8 cellular contexts compared by ENCODE assay signal in genomic region chr3:186929676-186930075, GRCh38. TPM values are rescaled to one million over a fixed set of nuclear protein-coding genes. Genes with fewer than 3 reads are reported as not detected.
DNase-seq lines count a peak whose midpoint lies in the region; ATAC-seq and TF ChIP-seq lines count a peak whose summit lies in the region.

No MANE protein-coding gene starts in this region.

- H3K4me3 Mint-ChIP-seq in GM23338 (peak overlapping the region; percentile 88), T-helper 17 cell (peak overlapping the region; percentile 97)

- H4K20me1 ChIP-seq in GM23338 (replicated peaks; ENCODE audit: insufficient read depth): peaks cover 7% of the 10 kb centered on the region

- peak overlapping the region; percentile 90 for H3K4me2 ChIP-seq in GM23338

- peaks cover 14% of the 10 kb centered on the region; the same call in 1 of the 2 replicates for H3K27me3 ChIP-seq in GM23338 (ENCODE audit: insufficient read depth)

- H3K4me1 ChIP-seq in GM23338 (ENCODE audit: insufficient read depth): peaks cover 28% of the 10 kb centered on the region

- TF ChIP-seq CTCF in GM23338 (conservative IDR thresholded peaks at IDR 0.05; ENCODE audit: low read depth in 2 of 2) (no peak), fibroblast of pulmonary artery (IDR thresholded peaks at IDR 0.05; ENCODE audit: low read length, missing control alignments) (no peak)

- ATAC-seq in GM23338: no peak
- ATAC-seq in T-helper 17 cell: no peak
- ATAC-seq in GM21447 (IDR thresholded peaks at IDR 0.05; ENCODE audit: unreplicated experiment): no peak

- no peak overlapping the region for H3K27ac Mint-ChIP-seq in GM23338
- H3K27ac Mint-ChIP-seq in T-helper 17 cell: peak overlapping the region; percentile 93

- no peak overlapping the region for H3K27ac ChIP-seq in GM23338 (ENCODE audit: low read depth)

- H3K27me3 Mint-ChIP-seq in GM23338 (ENCODE audit: insufficient read depth, low read depth, poor library complexity) (peaks cover 17% of the 10 kb centered on the region), T-helper 17 cell (no peaks in the 10 kb centered on the region)

- DNase-seq in GM23338 (ENCODE audit: low spot score) (peak; percentile 17), T-helper 17 cell (no peak), fibroblast of pulmonary artery (ENCODE audit: low read depth) (no peak), retina (peak; percentile 34), COLO668 (lab: John Stamatoyannopoulos, UW; ENCODE audit: unreplicated experiment) (no peak), NCI-H1092 (lab: John Stamatoyannopoulos, UW) (no peak), mesenteric fat pad (ENCODE audit: low spot score) (no peak)

- peaks cover 23% of the 10 kb centered on the region for H3K4me1 Mint-ChIP-seq in GM23338
- H3K4me1 Mint-ChIP-seq in T-helper 17 cell: peaks cover 25% of the 10 kb centered on the region

- H3K9me3 ChIP-seq in T-helper 17 cell (ENCODE audit: control insufficient read depth, low read length, poor library complexity, severe bottlenecking): no peaks in the 10 kb centered on the region

- H2AFZ ChIP-seq in GM23338: peak overlapping the region; percentile 87

- peaks cover 4% of the 10 kb centered on the region; the same call in 1 of the 2 replicates for H3F3A ChIP-seq in GM23338 (replicated peaks; ENCODE audit: low read depth)

- peak overlapping the region; percentile 98 for H3K4me3 ChIP-seq in GM23338
- peak overlapping the region; percentile 85 for H3K4me3 ChIP-seq in fibroblast of pulmonary artery (replicated peaks; ENCODE audit: low read depth, low read length)

- peaks cover under 1% of the 10 kb centered on the region for H3K36me3 ChIP-seq in GM23338 (ENCODE audit: insufficient read depth)

- H3K36me3 Mint-ChIP-seq in GM23338 (ENCODE audit: low read depth): peaks cover 20% of the 10 kb centered on the region
- H3K36me3 Mint-ChIP-seq in T-helper 17 cell (ENCODE audit: low read depth): no peaks in the 10 kb centered on the region

- H3K9me2 ChIP-seq in GM23338 (ENCODE audit: insufficient read depth): no peaks in the 10 kb centered on the region; the same call in 1 of the 2 replicates

- peaks cover 33% of the 10 kb centered on the region for H3K79me2 ChIP-seq in GM23338 (replicated peaks; ENCODE audit: insufficient read depth)

- H3K9me3 Mint-ChIP-seq in GM23338: no peaks in the 10 kb centered on the region

TF ChIP-seq in GM23338, 12 proteins besides CTCF, POLR2A, EP300 and RAD21 (continues in another document):
- TF ChIP-seq JUNB (IDR thresholded peaks at IDR 0.05; ENCODE audit: unreplicated experiment): no peak
- TF ChIP-seq CREB1 (CRISPR knock-in tag; IDR thresholded peaks at IDR 0.05; ENCODE audit: low read depth): no peak
- no peak for TF ChIP-seq EZH2phosphoT487 (IDR thresholded peaks at IDR 0.05; ENCODE audit: unreplicated experiment)
- no peak for TF ChIP-seq ZNF114 (CRISPR knock-in tag; IDR thresholded peaks at IDR 0.05)
- no peak for TF ChIP-seq ZNF331 (CRISPR knock-in tag; IDR thresholded peaks at IDR 0.05; ENCODE audit: low read depth)
- TF ChIP-seq NANOG (IDR thresholded peaks at IDR 0.05; ENCODE audit: borderline replicate concordance): no peak
- TF ChIP-seq REST (IDR thresholded peaks at IDR 0.05; ENCODE audit: unreplicated experiment): no peak
- no peak for TF ChIP-seq STAT1 (IDR thresholded peaks at IDR 0.05; ENCODE audit: unreplicated experiment)
- no peak for TF ChIP-seq ETS1 (IDR thresholded peaks at IDR 0.05)
- no peak for TF ChIP-seq EZH2 (IDR thresholded peaks at IDR 0.05; ENCODE audit: low read depth, unreplicated experiment)
- no peak for TF ChIP-seq POLR2AphosphoS5 (IDR thresholded peaks at IDR 0.05; ENCODE audit: low read depth)

RNA-seq across cellular contexts. Expression of gene ST6GAL1, which starts 0.7 kb away (rescaled TPM):
- 51.6 and 65.1 TPM in 2 replicates for total RNA-seq in GM23338 (2014; rRNA removed; shearing (Covaris generic))
- 13.5 and 17.6 TPM in 2 replicates for polyA plus RNA-seq in GM23338 (2016; fragmentation: Nextera tagmentation; extraction: Ambion mirVana)
- total RNA-seq in T-helper 17 cell (100 to 1,000 TPM; 109 to 134 TPM), mesenteric fat pad (35.6 TPM)

Comparison
In these comparisons a context has a peak if more than half of its experiments do, and no peak if none do; other contexts are left out.
1. DNase-seq: peak in GM23338 (single experiment) and retina (single experiment); none in T-helper 17 cell (0 of 3), fibroblast of pulmonary artery (single experiment), COLO668 (single experiment), NCI-H1092 (single experiment) and mesenteric fat pad (single experiment).